Comparison of ENCODE assay signal across 27 cellular contexts in the genomic region with DNA sequence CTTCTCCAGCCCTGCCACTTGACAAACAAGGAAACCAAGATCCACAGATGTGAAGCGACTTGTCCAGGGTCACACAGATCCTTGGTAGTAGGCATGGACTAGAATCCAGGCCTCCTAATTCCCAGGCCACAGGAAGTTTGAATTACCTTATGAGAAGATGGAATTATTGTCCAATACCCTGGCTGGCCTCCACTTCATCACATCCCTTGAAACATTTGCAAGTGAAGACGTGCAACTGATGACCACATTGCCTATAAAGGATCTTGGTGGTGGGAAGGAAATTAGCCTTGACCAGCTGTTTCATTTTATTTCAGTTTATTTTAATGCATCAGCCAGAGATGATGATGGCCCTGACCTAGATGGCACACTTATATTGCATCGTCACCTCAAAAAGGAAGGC.
"Had no signal": no experiment of that assay in that cellular context is flagged by ENCODE, and none has a peak within 500 bp of the region (broad histone marks: within the 10 kb centered on the region; RNA-seq: fewer than 3 reads in every experiment).

No MANE protein-coding gene starts in this region.

- H3K9me3 Mint-ChIP-seq: activated CD4-positive, alpha-beta memory T cell treated with anti-CD3 and anti-CD28 coated beads, Interleukin-2, amount 10 ng/mL, durations not matched to agents 7 days and 5 days; activated CD4-positive, alpha-beta T cell treated with anti-CD3 and anti-CD28 coated beads, Interleukin-2, amount 10 ng/mL, durations not matched to agents 24 days and 14 days; activated naive CD4-positive, alpha-beta T cell treated with anti-CD3 and anti-CD28 coated beads, Interleukin-2, amount 10 ng/mL, durations not matched to agents 7 days and 5 days; activated naive CD8-positive, alpha-beta T cell treated with anti-CD3 and anti-CD28 coated beads, Interleukin-2, amount 10 ng/mL, durations not matched to agents 7 days and 5 days; activated T-cell treated with anti-CD3 and anti-CD28 coated beads, Interleukin-2, amount 50 U/mL, for 24 hours; immature natural killer cell; nephron progenitor cell had no signal

- ATAC-seq: mucosa of descending colon had no signal

- DNase-seq: activated CD4-positive, alpha-beta memory T cell treated with anti-CD3 and anti-CD28 coated beads, Interleukin-2, amount 10 ng/mL, durations not matched to agents 7 days and 5 days; activated CD4-positive, alpha-beta T cell treated with anti-CD3 and anti-CD28 coated beads, Interleukin-2, amount 10 ng/mL, durations not matched to agents 24 days and 14 days; activated CD4-positive, CD25-positive, alpha-beta regulatory T cell treated with anti-CD3 and anti-CD28 coated beads, Interleukin-2, amount 50 U/mL, for 72 hours; activated CD8-positive, alpha-beta memory T cell treated with anti-CD3 and anti-CD28 coated beads, Interleukin-2, amount 50 U/mL, for 48 hours; activated gamma-delta T cell; activated naive CD4-positive, alpha-beta T cell treated with anti-CD3 and anti-CD28 coated beads, Interleukin-2, amount 10 ng/mL, durations not matched to agents 7 days and 5 days; activated naive CD8-positive, alpha-beta T cell treated with anti-CD3 and anti-CD28 coated beads, Interleukin-2, amount 10 ng/mL, durations not matched to agents 7 days and 5 days; activated T-cell treated with anti-CD3 and anti-CD28 coated beads, Interleukin-2, amount 50 U/mL, for 24 hours; amniotic stem cell; effector CD8-positive, alpha-beta T cell; erythroblast; hypothalamus; immature natural killer cell; left ventricle myocardium inferior; mucosa of descending colon; naive B cell; nephron progenitor cell; ovary; retina; sigmoid colon; spleen; stimulated activated naive CD4-positive, alpha-beta T cell; T-helper 2 cell; transverse colon; uterus had no signal

- H3K27ac Mint-ChIP-seq: activated CD4-positive, alpha-beta memory T cell treated with anti-CD3 and anti-CD28 coated beads, Interleukin-2, amount 10 ng/mL, durations not matched to agents 7 days and 5 days; activated CD4-positive, alpha-beta T cell treated with anti-CD3 and anti-CD28 coated beads, Interleukin-2, amount 10 ng/mL, durations not matched to agents 24 days and 14 days; activated naive CD4-positive, alpha-beta T cell treated with anti-CD3 and anti-CD28 coated beads, Interleukin-2, amount 10 ng/mL, durations not matched to agents 7 days and 5 days; activated naive CD8-positive, alpha-beta T cell treated with anti-CD3 and anti-CD28 coated beads, Interleukin-2, amount 10 ng/mL, durations not matched to agents 7 days and 5 days; activated T-cell treated with anti-CD3 and anti-CD28 coated beads, Interleukin-2, amount 50 U/mL, for 24 hours; immature natural killer cell; nephron progenitor cell; progenitor cell of endocrine pancreas had no signal

- H3K9me3 ChIP-seq: left ventricle myocardium inferior, mucosa of descending colon, ovary, sigmoid colon, spleen, transverse colon, uterus had no signal

- H3K4me1 Mint-ChIP-seq: activated CD4-positive, alpha-beta memory T cell treated with anti-CD3 and anti-CD28 coated beads, Interleukin-2, amount 10 ng/mL, durations not matched to agents 7 days and 5 days; activated naive CD4-positive, alpha-beta T cell treated with anti-CD3 and anti-CD28 coated beads, Interleukin-2, amount 10 ng/mL, durations not matched to agents 7 days and 5 days; activated naive CD8-positive, alpha-beta T cell treated with anti-CD3 and anti-CD28 coated beads, Interleukin-2, amount 10 ng/mL, durations not matched to agents 7 days and 5 days; immature natural killer cell; naive B cell had no signal

- H3K4me3 ChIP-seq: left ventricle myocardium inferior, lung, mucosa of descending colon, ovary, sigmoid colon, spleen, transverse colon, uterus had no signal

- H3K4me3 Mint-ChIP-seq: activated CD4-positive, alpha-beta memory T cell treated with anti-CD3 and anti-CD28 coated beads, Interleukin-2, amount 10 ng/mL, durations not matched to agents 7 days and 5 days; activated CD4-positive, alpha-beta T cell treated with anti-CD3 and anti-CD28 coated beads, Interleukin-2, amount 10 ng/mL, durations not matched to agents 24 days and 14 days; activated naive CD4-positive, alpha-beta T cell treated with anti-CD3 and anti-CD28 coated beads, Interleukin-2, amount 10 ng/mL, durations not matched to agents 7 days and 5 days; activated naive CD8-positive, alpha-beta T cell treated with anti-CD3 and anti-CD28 coated beads, Interleukin-2, amount 10 ng/mL, durations not matched to agents 7 days and 5 days; activated T-cell treated with anti-CD3 and anti-CD28 coated beads, Interleukin-2, amount 50 U/mL, for 24 hours; immature natural killer cell; naive B cell; nephron progenitor cell had no signal

- H3K4me1 ChIP-seq: left ventricle myocardium inferior, sigmoid colon, spleen, transverse colon, uterus had no signal

- H3K36me3 ChIP-seq: left ventricle myocardium inferior, ovary, sigmoid colon, spleen, transverse colon, uterus had no signal

- H3K27me3 ChIP-seq: ovary, sigmoid colon, transverse colon, uterus had no signal

- H3K36me3 Mint-ChIP-seq: activated naive CD4-positive, alpha-beta T cell treated with anti-CD3 and anti-CD28 coated beads, Interleukin-2, amount 10 ng/mL, durations not matched to agents 7 days and 5 days; activated naive CD8-positive, alpha-beta T cell treated with anti-CD3 and anti-CD28 coated beads, Interleukin-2, amount 10 ng/mL, durations not matched to agents 7 days and 5 days; immature natural killer cell; naive B cell had no signal

- H3K27ac ChIP-seq: left ventricle myocardium inferior, ovary, sigmoid colon, spleen, transverse colon, uterus had no signal
